3 cellular contexts compared by ENCODE assay signal in the genomic region with DNA sequence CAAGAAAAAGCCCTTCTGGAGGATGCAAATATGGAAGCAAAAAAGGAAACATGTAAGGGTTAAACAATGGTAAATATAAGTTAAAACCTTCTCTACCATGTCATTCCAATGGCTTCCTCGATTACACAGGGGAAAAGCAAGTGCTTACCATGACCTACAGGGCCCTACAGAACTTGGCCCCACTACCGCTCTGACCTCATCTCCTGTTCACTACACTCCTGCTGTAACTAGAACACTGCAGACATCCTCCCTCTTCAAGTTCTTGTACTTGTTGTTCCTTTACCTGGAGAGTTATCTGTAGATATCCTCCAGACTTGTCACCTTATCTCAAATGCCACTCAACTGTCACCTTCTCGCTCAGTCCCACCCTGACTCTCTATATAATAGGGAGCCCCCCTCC.
"Had no signal": no experiment of that assay in that cellular context is flagged by ENCODE, and none has a peak within 500 bp of the region (broad histone marks: within the 10 kb centered on the region; RNA-seq: fewer than 3 reads in every experiment).

No MANE protein-coding gene starts in this region.

- H3K4me3 ChIP-seq: GM12878 had no signal

- ATAC-seq: GM12878 had no signal

- DNase-seq: GDM1, GF-D8 had no signal
